In the genomic region with DNA sequence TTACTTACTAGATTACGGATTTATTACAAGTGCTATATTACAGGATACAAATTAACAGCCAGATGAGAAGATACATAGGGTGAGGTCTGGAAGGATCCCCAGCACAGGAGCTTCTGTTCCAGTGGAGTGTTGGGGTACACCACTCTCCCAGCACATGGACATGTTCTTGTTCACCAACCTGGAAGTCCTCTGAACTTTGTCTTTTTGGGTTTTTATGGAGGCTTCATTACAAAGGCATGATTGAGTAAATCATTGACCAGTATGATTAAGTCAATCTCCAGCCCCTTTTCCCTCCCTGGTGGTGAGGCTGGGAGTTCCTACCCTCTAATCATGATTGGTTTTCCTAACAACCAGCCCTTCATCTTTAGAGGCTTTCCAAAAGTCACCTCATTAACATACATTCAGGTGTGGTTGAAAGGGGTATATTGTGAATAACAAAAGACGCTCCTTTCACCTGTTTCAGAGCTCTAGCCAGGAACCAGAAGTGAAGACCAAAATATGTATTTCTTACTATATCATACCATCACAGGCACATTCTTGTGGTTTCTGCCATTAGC, we compare ENCODE assay signal across 2 cellular contexts.
TF ChIP-seq lines count a peak whose summit lies in the region.

No MANE protein-coding gene starts in this region.

TF ChIP-seq in GM23338, 12 proteins besides CTCF, POLR2A, EP300 and RAD21:
- TF ChIP-seq, protein P1, sequence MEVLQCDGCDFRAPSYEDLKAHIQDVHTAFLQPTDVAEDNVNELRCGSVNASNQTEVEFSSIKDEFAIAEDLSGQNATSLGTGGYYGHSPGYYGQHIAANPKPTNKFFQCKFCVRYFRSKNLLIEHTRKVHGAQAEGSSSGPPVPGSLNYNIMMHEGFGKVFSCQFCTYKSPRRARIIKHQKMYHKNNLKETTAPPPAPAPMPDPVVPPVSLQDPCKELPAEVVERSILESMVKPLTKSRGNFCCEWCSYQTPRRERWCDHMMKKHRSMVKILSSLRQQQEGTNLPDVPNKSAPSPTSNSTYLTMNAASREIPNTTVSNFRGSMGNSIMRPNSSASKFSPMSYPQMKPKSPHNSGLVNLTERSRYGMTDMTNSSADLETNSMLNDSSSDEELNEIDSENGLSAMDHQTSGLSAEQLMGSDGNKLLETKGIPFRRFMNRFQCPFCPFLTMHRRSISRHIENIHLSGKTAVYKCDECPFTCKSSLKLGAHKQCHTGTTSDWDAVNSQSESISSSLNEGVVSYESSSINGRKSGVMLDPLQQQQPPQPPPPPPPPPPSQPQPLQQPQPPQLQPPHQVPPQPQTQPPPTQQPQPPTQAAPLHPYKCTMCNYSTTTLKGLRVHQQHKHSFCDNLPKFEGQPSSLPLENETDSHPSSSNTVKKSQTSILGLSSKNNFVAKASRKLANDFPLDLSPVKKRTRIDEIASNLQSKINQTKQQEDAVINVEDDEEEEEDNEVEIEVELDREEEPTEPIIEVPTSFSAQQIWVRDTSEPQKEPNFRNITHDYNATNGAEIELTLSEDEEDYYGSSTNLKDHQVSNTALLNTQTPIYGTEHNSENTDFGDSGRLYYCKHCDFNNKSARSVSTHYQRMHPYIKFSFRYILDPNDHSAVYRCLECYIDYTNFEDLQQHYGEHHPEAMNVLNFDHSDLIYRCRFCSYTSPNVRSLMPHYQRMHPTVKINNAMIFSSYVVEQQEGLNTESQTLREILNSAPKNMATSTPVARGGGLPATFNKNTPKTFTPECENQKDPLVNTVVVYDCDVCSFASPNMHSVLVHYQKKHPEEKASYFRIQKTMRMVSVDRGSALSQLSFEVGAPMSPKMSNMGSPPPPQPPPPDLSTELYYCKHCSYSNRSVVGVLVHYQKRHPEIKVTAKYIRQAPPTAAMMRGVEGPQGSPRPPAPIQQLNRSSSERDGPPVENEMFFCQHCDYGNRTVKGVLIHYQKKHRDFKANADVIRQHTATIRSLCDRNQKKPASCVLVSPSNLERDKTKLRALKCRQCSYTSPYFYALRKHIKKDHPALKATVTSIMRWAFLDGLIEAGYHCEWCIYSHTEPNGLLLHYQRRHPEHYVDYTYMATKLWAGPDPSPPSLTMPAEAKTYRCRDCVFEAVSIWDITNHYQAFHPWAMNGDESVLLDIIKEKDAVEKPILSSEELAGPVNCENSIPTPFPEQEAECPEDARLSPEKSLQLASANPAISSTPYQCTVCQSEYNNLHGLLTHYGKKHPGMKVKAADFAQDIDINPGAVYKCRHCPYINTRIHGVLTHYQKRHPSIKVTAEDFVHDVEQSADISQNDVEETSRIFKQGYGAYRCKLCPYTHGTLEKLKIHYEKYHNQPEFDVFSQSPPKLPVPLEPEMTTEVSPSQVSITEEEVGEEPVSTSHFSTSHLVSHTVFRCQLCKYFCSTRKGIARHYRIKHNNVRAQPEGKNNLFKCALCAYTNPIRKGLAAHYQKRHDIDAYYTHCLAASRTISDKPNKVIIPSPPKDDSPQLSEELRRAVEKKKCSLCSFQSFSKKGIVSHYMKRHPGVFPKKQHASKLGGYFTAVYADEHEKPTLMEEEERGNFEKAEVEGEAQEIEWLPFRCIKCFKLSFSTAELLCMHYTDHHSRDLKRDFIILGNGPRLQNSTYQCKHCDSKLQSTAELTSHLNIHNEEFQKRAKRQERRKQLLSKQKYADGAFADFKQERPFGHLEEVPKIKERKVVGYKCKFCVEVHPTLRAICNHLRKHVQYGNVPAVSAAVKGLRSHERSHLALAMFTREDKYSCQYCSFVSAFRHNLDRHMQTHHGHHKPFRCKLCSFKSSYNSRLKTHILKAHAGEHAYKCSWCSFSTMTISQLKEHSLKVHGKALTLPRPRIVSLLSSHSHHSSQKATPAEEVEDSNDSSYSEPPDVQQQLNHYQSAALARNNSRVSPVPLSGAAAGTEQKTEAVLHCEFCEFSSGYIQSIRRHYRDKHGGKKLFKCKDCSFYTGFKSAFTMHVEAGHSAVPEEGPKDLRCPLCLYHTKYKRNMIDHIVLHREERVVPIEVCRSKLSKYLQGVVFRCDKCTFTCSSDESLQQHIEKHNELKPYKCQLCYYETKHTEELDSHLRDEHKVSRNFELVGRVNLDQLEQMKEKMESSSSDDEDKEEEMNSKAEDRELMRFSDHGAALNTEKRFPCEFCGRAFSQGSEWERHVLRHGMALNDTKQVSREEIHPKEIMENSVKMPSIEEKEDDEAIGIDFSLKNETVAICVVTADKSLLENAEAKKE (CRISPR knock-in tag; IDR thresholded peaks at IDR 0.05), result 0 out of 2 replicates have a peak, but pooled peaks have one; percentile 23
- TF ChIP-seq EZH2phosphoT487 (IDR thresholded peaks at IDR 0.05; ENCODE audit: unreplicated experiment), result no peak

TF ChIP-seq in K562, 482 proteins besides CTCF, POLR2A, EP300 and RAD21:
- TF ChIP-seq, protein P2, sequence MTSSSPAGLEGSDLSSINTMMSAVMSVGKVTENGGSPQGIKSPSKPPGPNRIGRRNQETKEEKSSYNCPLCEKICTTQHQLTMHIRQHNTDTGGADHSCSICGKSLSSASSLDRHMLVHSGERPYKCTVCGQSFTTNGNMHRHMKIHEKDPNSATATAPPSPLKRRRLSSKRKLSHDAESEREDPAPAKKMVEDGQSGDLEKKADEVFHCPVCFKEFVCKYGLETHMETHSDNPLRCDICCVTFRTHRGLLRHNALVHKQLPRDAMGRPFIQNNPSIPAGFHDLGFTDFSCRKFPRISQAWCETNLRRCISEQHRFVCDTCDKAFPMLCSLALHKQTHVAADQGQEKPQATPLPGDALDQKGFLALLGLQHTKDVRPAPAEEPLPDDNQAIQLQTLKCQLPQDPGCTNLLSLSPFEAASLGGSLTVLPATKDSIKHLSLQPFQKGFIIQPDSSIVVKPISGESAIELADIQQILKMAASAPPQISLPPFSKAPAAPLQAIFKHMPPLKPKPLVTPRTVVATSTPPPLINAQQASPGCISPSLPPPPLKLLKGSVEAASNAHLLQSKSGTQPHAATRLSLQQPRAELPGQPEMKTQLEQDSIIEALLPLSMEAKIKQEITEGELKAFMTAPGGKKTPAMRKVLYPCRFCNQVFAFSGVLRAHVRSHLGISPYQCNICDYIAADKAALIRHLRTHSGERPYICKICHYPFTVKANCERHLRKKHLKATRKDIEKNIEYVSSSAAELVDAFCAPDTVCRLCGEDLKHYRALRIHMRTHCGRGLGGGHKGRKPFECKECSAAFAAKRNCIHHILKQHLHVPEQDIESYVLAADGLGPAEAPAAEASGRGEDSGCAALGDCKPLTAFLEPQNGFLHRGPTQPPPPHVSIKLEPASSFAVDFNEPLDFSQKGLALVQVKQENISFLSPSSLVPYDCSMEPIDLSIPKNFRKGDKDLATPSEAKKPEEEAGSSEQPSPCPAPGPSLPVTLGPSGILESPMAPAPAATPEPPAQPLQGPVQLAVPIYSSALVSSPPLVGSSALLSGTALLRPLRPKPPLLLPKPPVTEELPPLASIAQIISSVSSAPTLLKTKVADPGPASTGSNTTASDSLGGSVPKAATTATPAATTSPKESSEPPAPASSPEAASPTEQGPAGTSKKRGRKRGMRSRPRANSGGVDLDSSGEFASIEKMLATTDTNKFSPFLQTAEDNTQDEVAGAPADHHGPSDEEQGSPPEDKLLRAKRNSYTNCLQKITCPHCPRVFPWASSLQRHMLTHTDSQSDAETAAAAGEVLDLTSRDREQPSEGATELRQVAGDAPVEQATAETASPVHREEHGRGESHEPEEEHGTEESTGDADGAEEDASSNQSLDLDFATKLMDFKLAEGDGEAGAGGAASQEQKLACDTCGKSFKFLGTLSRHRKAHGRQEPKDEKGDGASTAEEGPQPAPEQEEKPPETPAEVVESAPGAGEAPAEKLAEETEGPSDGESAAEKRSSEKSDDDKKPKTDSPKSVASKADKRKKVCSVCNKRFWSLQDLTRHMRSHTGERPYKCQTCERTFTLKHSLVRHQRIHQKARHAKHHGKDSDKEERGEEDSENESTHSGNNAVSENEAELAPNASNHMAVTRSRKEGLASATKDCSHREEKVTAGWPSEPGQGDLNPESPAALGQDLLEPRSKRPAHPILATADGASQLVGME (CRISPR knock-in tag; IDR thresholded peaks at IDR 0.05), result no peak
- TF ChIP-seq TEAD4 (IDR thresholded peaks at IDR 0.05; ENCODE audit: low read length), result peak; percentile 65
- no peak for TF ChIP-seq TEAD4 (CRISPR knock-in tag; IDR thresholded peaks at IDR 0.05; ENCODE audit: borderline replicate concordance)
